In the genomic region with DNA sequence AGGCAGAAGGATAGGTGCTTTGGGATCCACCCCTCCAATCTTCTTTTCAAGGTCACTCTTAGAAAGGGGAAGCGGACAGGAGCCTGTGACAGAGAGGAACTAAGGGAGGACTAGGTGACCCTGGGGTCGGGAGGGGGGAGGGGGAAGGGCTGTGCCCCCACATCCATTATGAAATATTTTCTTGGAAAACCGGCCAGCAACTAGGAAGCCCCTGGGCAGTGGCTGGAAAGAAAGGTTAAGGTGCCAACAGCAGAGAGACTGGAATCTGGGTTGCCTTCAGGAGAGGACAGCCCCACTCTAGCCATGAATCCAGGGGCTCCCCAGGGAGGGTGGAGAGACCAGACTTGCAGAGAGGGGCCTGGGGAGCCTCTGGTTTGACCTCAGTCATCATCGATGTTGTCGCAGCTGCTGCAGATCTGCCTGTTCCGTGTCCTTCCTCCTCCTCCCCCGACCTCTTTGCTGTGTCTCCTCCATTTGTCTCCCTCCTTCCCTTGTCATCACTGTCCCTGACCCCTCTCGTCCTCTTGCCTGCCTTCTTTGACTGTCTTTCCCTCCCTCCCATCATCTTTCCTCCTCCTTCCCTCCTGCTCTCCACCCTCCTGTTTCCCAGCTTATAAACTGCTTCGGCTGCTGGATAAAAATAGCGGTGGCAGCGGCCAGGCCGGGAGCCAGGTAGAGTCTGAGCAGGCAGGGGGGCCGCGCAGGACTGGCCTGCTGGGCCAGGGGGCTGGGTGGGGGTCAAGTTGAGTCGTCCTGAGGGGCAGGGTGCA, we compare ENCODE assay signal across 6 cellular contexts. TPM values are rescaled to one million over a fixed set of nuclear protein-coding genes. Genes with fewer than 3 reads are reported as not detected.
DNase-seq lines count a peak whose midpoint lies in the region; ATAC-seq and TF ChIP-seq lines count a peak whose summit lies in the region.

No MANE protein-coding gene starts in this region.

- H3K4me3 Mint-ChIP-seq in osteocyte (ENCODE audit: unreplicated experiment) = peak overlapping the region; percentile 40

- H3K4me1 Mint-ChIP-seq in osteocyte (ENCODE audit: unreplicated experiment) = peaks cover 75% of the 10 kb centered on the region

- peaks cover 17% of the 10 kb centered on the region for H3K36me3 Mint-ChIP-seq in osteocyte (ENCODE audit: unreplicated experiment)

- H3K27me3 Mint-ChIP-seq in osteocyte (ENCODE audit: unreplicated experiment) = no peaks in the 10 kb centered on the region

- peak overlapping the region; percentile 70 for H3K27ac Mint-ChIP-seq in osteocyte (ENCODE audit: unreplicated experiment)

- peak overlapping the region; percentile 60 for H3K27ac ChIP-seq in caudate nucleus (ENCODE audit: low read depth, low read length)

- ATAC-seq in GM19455 (IDR thresholded peaks at IDR 0.05; ENCODE audit: unreplicated experiment) (no peak), HG02798 (IDR thresholded peaks at IDR 0.05; ENCODE audit: poor library complexity, unreplicated experiment) (no peak)

- in situ Hi-C loops in KBM-7 (cut with MboI; ENCODE audit: low pct_unique_long_range_greater_than_20kb, low sequenced_read_pairs) = no loop called here

- no peak for TF ChIP-seq CTCF in osteocyte (IDR thresholded peaks at IDR 0.05)

- DNase-seq in KBM-7 = peak; percentile 38
- peak in 11 of 61 donors; percentile 13 to 52 (median 32) for DNase-seq in caudate nucleus (lab: John Stamatoyannopoulos, UW)
- no peak for DNase-seq in osteocyte (ENCODE audit: extremely low spot score, unreplicated experiment)
- DNase-seq in stimulated activated naive CD4-positive, alpha-beta T cell treated with Interleukin-2 at 50 U/mL for 16 hours (lab: John Stamatoyannopoulos, UW) = no peak

- H3K9me3 Mint-ChIP-seq in osteocyte (ENCODE audit: unreplicated experiment) = no peaks in the 10 kb centered on the region

RNA-seq across cellular contexts. Expression of gene SLC29A1, which starts 3.2 kb away (rescaled TPM):
- total RNA-seq in osteocyte = 130 and 135 TPM in 2 replicates

RNA-seq across cellular contexts. Expression of gene MYMX, which starts 9.8 kb away (rescaled TPM):
- not detected in 2 replicates for total RNA-seq in osteocyte

RNA-seq across cellular contexts. Expression of gene HSP90AB1, which starts 20.3 kb away (rescaled TPM):
- 509 and 527 TPM in 2 replicates for total RNA-seq in osteocyte

RNA-seq across cellular contexts. Expression of gene SLC35B2, which starts 30.8 kb away (rescaled TPM):
- total RNA-seq in osteocyte = 77.0 and 88.4 TPM in 2 replicates

RNA-seq across cellular contexts. Expression of gene NFKBIE, which starts 38.8 kb away (rescaled TPM):
- total RNA-seq in osteocyte = 11.1 and 13.1 TPM in 2 replicates
